ENCODE assay signal across 18 cellular contexts in the genomic region with DNA sequence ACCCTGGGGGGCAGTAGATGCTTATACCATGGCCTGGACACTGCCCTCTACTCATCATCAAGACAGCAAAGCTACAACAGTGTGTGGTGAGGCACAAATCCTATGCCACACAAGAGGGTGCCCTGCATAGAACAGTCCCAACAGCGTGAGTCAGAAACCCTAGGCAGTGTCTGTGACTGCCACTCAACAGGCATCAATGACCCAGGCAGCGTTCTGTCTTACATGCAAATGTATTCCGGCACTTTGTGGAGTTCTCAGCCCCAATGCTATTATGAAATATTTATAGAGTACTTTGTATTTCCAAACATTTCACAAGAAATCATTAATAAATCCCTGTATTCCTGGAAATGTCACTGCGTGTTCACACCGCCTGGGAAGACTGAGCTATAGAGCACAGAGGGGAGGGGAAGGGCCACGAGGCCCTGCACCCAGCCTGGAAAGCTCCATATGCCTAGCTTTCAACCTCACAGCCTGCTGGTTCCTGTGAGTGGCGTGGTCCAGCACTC.
DNase-seq lines count a peak whose midpoint lies in the region; ATAC-seq and TF ChIP-seq lines count a peak whose summit lies in the region.
"Had no signal": no experiment of that assay in that cellular context is flagged by ENCODE, and none has a peak within 500 bp of the region (broad histone marks: within the 10 kb centered on the region; RNA-seq: fewer than 3 reads in every experiment).

No MANE protein-coding gene starts in this region.

- no peaks in the 10 kb centered on the region for H4K20me1 ChIP-seq in GM23338 (replicated peaks; ENCODE audit: insufficient read depth)
- no peaks in the 10 kb centered on the region for H4K20me1 ChIP-seq in mammary epithelial cell (ENCODE audit: insufficient read depth, low read length)

- POLR2A ChIA-PET in A673 (lab: Charles Lee; ENCODE audit: low non-redundant PET), result no interaction called here

- H3K9me3 Mint-ChIP-seq in GM23338, result no peaks in the 10 kb centered on the region
- H3K9me3 Mint-ChIP-seq in stimulated activated effector memory CD8-positive, alpha-beta T cell treated with anti-CD3 and anti-CD28 coated beads, Interleukin-12 subunit alpha, Interleukin-12 subunit beta, amount 100 ng/mL, for 72 hours, result no peaks in the 10 kb centered on the region
- H3K9me3 Mint-ChIP-seq in T-helper 2 cell treated with Interferon-gamma antibody and Interleukin-4, amounts not matched to agents 5 μg/mL and 100 μg/mL, for 36 hours, result no peaks in the 10 kb centered on the region
- H3K9me3 Mint-ChIP-seq: CD8-positive, alpha-beta T cell had no signal

- H3K9ac ChIP-seq in mammary epithelial cell (ENCODE audit: insufficient read depth, low read length), result no peak overlapping the region
- H3K9ac ChIP-seq: BLaER1 had no signal

- CTCF ChIA-PET in A673 (lab: Charles Lee) (no interaction called here), mammary epithelial cell (lab: Charles Lee; ENCODE audit: low non-redundant PET) (no interaction called here)

- H2AFZ ChIP-seq in GM23338 (no peak overlapping the region), mammary epithelial cell (ENCODE audit: low read depth, low read length) (no peak overlapping the region)

- peak; percentile 50 for ATAC-seq in GM23338
- ATAC-seq in gastroesophageal sphincter, result peak; percentile 63
- ATAC-seq in lung (ENCODE audit: insufficient read depth, low FRiP score), result peak; percentile 79
- peak; percentile 19 for ATAC-seq in stimulated activated effector memory CD8-positive, alpha-beta T cell treated with anti-CD3 and anti-CD28 coated beads, Interleukin-12 subunit alpha, Interleukin-12 subunit beta, amount 100 ng/mL, for 72 hours
- ATAC-seq: CD8-positive, alpha-beta T cell; PC-3 had no signal

- H3K27ac ChIP-seq in GM23338 (ENCODE audit: low read depth) (no peak overlapping the region), gastroesophageal sphincter (no peak overlapping the region), lung (ENCODE audit: low read depth in 1 of 2, low read length in 1 of 2) (no peak overlapping the region), A673 (ENCODE audit: low read depth, low read length, poor library complexity, severe bottlenecking) (no peak overlapping the region), mammary epithelial cell (ENCODE audit: insufficient read depth, low read depth, low read length) (no peak overlapping the region)
- H3K27ac ChIP-seq: BLaER1, RWPE1 had no signal

- BruUV-seq in A673 (replicated peaks; lab: Mats Ljungman, UMichigan) (no TSS peak), mammary epithelial cell (replicated peaks; lab: Mats Ljungman, UMichigan) (no TSS peak)

- no peaks in the 10 kb centered on the region for H3K27me3 Mint-ChIP-seq in GM23338 (ENCODE audit: insufficient read depth, low read depth, poor library complexity)
- H3K27me3 Mint-ChIP-seq in T-helper 2 cell treated with Interferon-gamma antibody and Interleukin-4, amounts not matched to agents 5 μg/mL and 100 μg/mL, for 36 hours (ENCODE audit: low read depth), result peaks cover 4% of the 10 kb centered on the region

- H3K4me1 Mint-ChIP-seq in GM23338, result peaks cover 16% of the 10 kb centered on the region; the same call in 2 of the 3 replicates
- H3K4me1 Mint-ChIP-seq in stimulated activated effector memory CD8-positive, alpha-beta T cell treated with anti-CD3 and anti-CD28 coated beads, Interleukin-12 subunit alpha, Interleukin-12 subunit beta, amount 100 ng/mL, for 72 hours, result no peaks in the 10 kb centered on the region
- no peaks in the 10 kb centered on the region for H3K4me1 Mint-ChIP-seq in T-helper 2 cell treated with Interferon-gamma antibody and Interleukin-4, amounts not matched to agents 5 μg/mL and 100 μg/mL, for 36 hours (ENCODE audit: low read depth)

- TF ChIP-seq CTCF in GM23338 (conservative IDR thresholded peaks at IDR 0.05; ENCODE audit: low read depth in 2 of 2) (no peak), gastroesophageal sphincter (IDR thresholded peaks at IDR 0.05) (no peak), lung (IDR thresholded peaks at IDR 0.05; ENCODE audit: control extremely low read depth, extremely low read depth) (no peak), A673 (conservative IDR thresholded peaks at IDR 0.05; ENCODE audit: low read depth, low read length) (no peak), mammary epithelial cell (conservative IDR thresholded peaks at IDR 0.05 in 1 of 2, IDR thresholded peaks at IDR 0.05 in 1 of 2; ENCODE audit: extremely low read depth in 1 of 2, insufficient read depth in 1 of 2, low read depth in 1 of 2, low read length in 2 of 2) (no peak)

- no peak for TF ChIP-seq POLR2A in gastroesophageal sphincter (IDR thresholded peaks at IDR 0.05)

- no peaks in the 10 kb centered on the region for H3K79me2 ChIP-seq in GM23338 (replicated peaks; ENCODE audit: insufficient read depth)
- no peaks in the 10 kb centered on the region for H3K79me2 ChIP-seq in mammary epithelial cell (ENCODE audit: insufficient read depth, low read length)

- H3K9me3 ChIP-seq in gastroesophageal sphincter (no peaks in the 10 kb centered on the region), lung (ENCODE audit: control insufficient read depth in 2 of 2, insufficient read depth in 1 of 2, low read length in 1 of 2) (no peaks in the 10 kb centered on the region), A673 (ENCODE audit: low read depth, low read length, poor library complexity, severe bottlenecking) (no peaks in the 10 kb centered on the region), mammary epithelial cell (replicated peaks; ENCODE audit: insufficient read depth, low read length) (no peaks in the 10 kb centered on the region)
- H3K9me3 ChIP-seq: BLaER1 had no signal

- dilution Hi-C loops in mammary epithelial cell (cut with HindIII; ENCODE audit: low sequenced_read_pairs), result no loop called here

- no peak for TF ChIP-seq EP300 in gastroesophageal sphincter (IDR thresholded peaks at IDR 0.05)

- H3K36me3 ChIP-seq in GM23338 (ENCODE audit: insufficient read depth), result no peaks in the 10 kb centered on the region
- peaks cover 0 to 97% of the 10 kb centered on the region in 2 donors for H3K36me3 ChIP-seq in gastroesophageal sphincter
- peaks cover 7 to 8% of the 10 kb centered on the region in 2 donors for H3K36me3 ChIP-seq in lung (ENCODE audit: control insufficient read depth in 2 of 2, insufficient read depth in 2 of 2, low read length in 2 of 2)
- no peaks in the 10 kb centered on the region for H3K36me3 ChIP-seq in A673 (ENCODE audit: insufficient read depth, low read length, poor library complexity, severe bottlenecking)
- no peaks in the 10 kb centered on the region for H3K36me3 ChIP-seq in mammary epithelial cell (ENCODE audit: insufficient read depth, low read length)

- WGBS in gastroesophageal sphincter (ENCODE audit: low coverage in 1 of 2), 2 donors, result 69 to 86% methylated on average over 2 to 4 of the region's 7 CpGs
- 64 to 88% methylated on average over 7 of the region's 7 CpGs for WGBS in lung, 2 donors
- 91% methylated on average over 7 of the region's 7 CpGs for WGBS in mammary epithelial cell (ENCODE audit: low coverage, missing lambda C conversion rate)

- H3K36me3 Mint-ChIP-seq in GM23338 (ENCODE audit: low read depth), result peaks cover 16% of the 10 kb centered on the region
- no peaks in the 10 kb centered on the region for H3K36me3 Mint-ChIP-seq in stimulated activated effector memory CD8-positive, alpha-beta T cell treated with anti-CD3 and anti-CD28 coated beads, Interleukin-12 subunit alpha, Interleukin-12 subunit beta, amount 100 ng/mL, for 72 hours
- no peaks in the 10 kb centered on the region for H3K36me3 Mint-ChIP-seq in T-helper 2 cell treated with Interferon-gamma antibody and Interleukin-4, amounts not matched to agents 5 μg/mL and 100 μg/mL, for 36 hours (ENCODE audit: low read depth)

- H3K4me3 ChIP-seq in GM23338, result no peak overlapping the region
- no peak overlapping the region for H3K4me3 ChIP-seq in gastroesophageal sphincter
- H3K4me3 ChIP-seq in lung, result no peak overlapping the region
- H3K4me3 ChIP-seq in A673 (ENCODE audit: low read depth, low read length, poor library complexity, severe bottlenecking), result no peak overlapping the region
- no peak overlapping the region for H3K4me3 ChIP-seq in mammary epithelial cell (replicated peaks in 1 of 3; ENCODE audit: insufficient read depth in 1 of 3, low read depth in 2 of 3, low read length in 3 of 3)
- H3K4me3 ChIP-seq: BLaER1 had no signal

- in situ Hi-C loops in mammary epithelial cell (cut with MboI; ENCODE audit: low sequenced_read_pairs in 2 of 2), result no loop called here

- H3K4me2 ChIP-seq in GM23338 (no peak overlapping the region), mammary epithelial cell (ENCODE audit: insufficient read depth, low read depth, low read length) (no peak overlapping the region)
- H3K4me2 ChIP-seq: BLaER1 had no signal

- H3F3A ChIP-seq in GM23338 (replicated peaks; ENCODE audit: low read depth), result no peaks in the 10 kb centered on the region

- DNase-seq in GM23338 (ENCODE audit: low spot score), result no peak
- peak; percentile 35 for DNase-seq in lung (ENCODE audit: low spot score)
- DNase-seq in stimulated activated effector memory CD8-positive, alpha-beta T cell treated with anti-CD3 and anti-CD28 coated beads, Interleukin-12 subunit alpha, Interleukin-12 subunit beta, amount 100 ng/mL, for 72 hours (ENCODE audit: low spot score in 2 of 2), result no peak
- no peak for DNase-seq in NCI-H1436 (lab: John Stamatoyannopoulos, UW)
- no peak for DNase-seq in T-helper 2 cell treated with Interferon-gamma antibody and Interleukin-4, amounts not matched to agents 5 μg/mL and 100 μg/mL, for 36 hours (ENCODE audit: low spot score)
- DNase-seq in A673 (ENCODE audit: low spot score), result no peak
- DNase-seq in mammary epithelial cell, result no peak
- DNase-seq: CD8-positive, alpha-beta T cell; GOT3; KBM-7; NCI-H1417 treated with DMSO at 0.1 percent for 48 hours; NCI-H2029; NCI-H2171 treated with DMSO at 0.1 percent for 48 hours; NCI-H748 treated with DMSO at 0.1 percent for 48 hours; PC-3 had no signal

- intact Hi-C loops in A673 (cut with micrococcal nuclease; ENCODE audit: unreplicated experiment), result no loop called here
- intact Hi-C loops in mammary epithelial cell (cut with micrococcal nuclease), result no loop called here

- H3K27me3 ChIP-seq in GM23338 (ENCODE audit: insufficient read depth), result no peaks in the 10 kb centered on the region
- no peaks in the 10 kb centered on the region for H3K27me3 ChIP-seq in gastroesophageal sphincter
- H3K27me3 ChIP-seq in lung (ENCODE audit: control insufficient read depth, insufficient read depth), result no peaks in the 10 kb centered on the region
- no peaks in the 10 kb centered on the region for H3K27me3 ChIP-seq in A673 (replicated peaks; ENCODE audit: insufficient read depth, low read depth, low read length, poor library complexity)
- H3K27me3 ChIP-seq in mammary epithelial cell (ENCODE audit: insufficient read depth, low read length), result no peaks in the 10 kb centered on the region
- H3K27me3 ChIP-seq: BLaER1 had no signal

- no peaks in the 10 kb centered on the region for H3K4me1 ChIP-seq in GM23338 (ENCODE audit: insufficient read depth)
- H3K4me1 ChIP-seq in gastroesophageal sphincter, result peaks cover 0 to 14% (median 0%) of the 10 kb centered on the region in 3 donors
- H3K4me1 ChIP-seq in lung (ENCODE audit: control insufficient read depth in 2 of 2, insufficient read depth in 2 of 2, low read length in 2 of 2), result peaks cover 0 to 3% of the 10 kb centered on the region in 2 donors
- peaks cover under 1% of the 10 kb centered on the region for H3K4me1 ChIP-seq in A673 (ENCODE audit: insufficient read depth, low read length, poor library complexity, severe bottlenecking)
- H3K4me1 ChIP-seq in mammary epithelial cell (ENCODE audit: insufficient read depth, low read length), result no peaks in the 10 kb centered on the region
- H3K4me1 ChIP-seq: BLaER1 had no signal

- no peak overlapping the region for H3K4me3 Mint-ChIP-seq in GM23338
- H3K4me3 Mint-ChIP-seq in stimulated activated effector memory CD8-positive, alpha-beta T cell treated with anti-CD3 and anti-CD28 coated beads, Interleukin-12 subunit alpha, Interleukin-12 subunit beta, amount 100 ng/mL, for 72 hours, result no peak overlapping the region
- H3K4me3 Mint-ChIP-seq in T-helper 2 cell treated with Interferon-gamma antibody and Interleukin-4, amounts not matched to agents 5 μg/mL and 100 μg/mL, for 36 hours, result no peak overlapping the region
- H3K4me3 Mint-ChIP-seq: CD8-positive, alpha-beta T cell had no signal

- no peaks in the 10 kb centered on the region for H3K9me2 ChIP-seq in GM23338 (ENCODE audit: insufficient read depth)

- no peak overlapping the region for H3K27ac Mint-ChIP-seq in GM23338
- no peak overlapping the region for H3K27ac Mint-ChIP-seq in stimulated activated effector memory CD8-positive, alpha-beta T cell treated with anti-CD3 and anti-CD28 coated beads, Interleukin-12 subunit alpha, Interleukin-12 subunit beta, amount 100 ng/mL, for 72 hours
- H3K27ac Mint-ChIP-seq in T-helper 2 cell treated with Interferon-gamma antibody and Interleukin-4, amounts not matched to agents 5 μg/mL and 100 μg/mL, for 36 hours, result no peak overlapping the region
- H3K27ac Mint-ChIP-seq: CD8-positive, alpha-beta T cell had no signal

Comparison
In these comparisons a context has a peak if more than half of its experiments do, and no peak if none do; other contexts are left out.
1. ATAC-seq: peak in every context shown above with its lines; median percentile 79 in lung; 63 in gastroesophageal sphincter; 50 in GM23338; 19 in stimulated activated effector memory CD8-positive, alpha-beta T cell treated with anti-CD3 and anti-CD28 coated beads, Interleukin-12 subunit alpha, Interleukin-12 subunit beta, amount 100 ng/mL, for 72 hours.